12 cellular contexts compared by ENCODE assay signal in genomic region chr10:126090911-126091728, GRCh38.
A peak's percentile ranks its signal among the peaks of the same experiment; 100 is the strongest.
DNase-seq lines count a peak whose midpoint lies in the region; ATAC-seq and TF ChIP-seq lines count a peak whose summit lies in the region.
"Had no signal": no experiment of that assay in that cellular context is flagged by ENCODE, and none has a peak within 500 bp of the region (broad histone marks: within the 10 kb centered on the region; RNA-seq: fewer than 3 reads in every experiment).

No MANE protein-coding gene starts in this region.

- H3K9me3 Mint-ChIP-seq in MCF 10A (ENCODE audit: unreplicated experiment) = no peaks in the 10 kb centered on the region
- no peaks in the 10 kb centered on the region for H3K9me3 Mint-ChIP-seq in stimulated activated naive CD8-positive, alpha-beta T cell treated with anti-CD3 and anti-CD28 coated beads, Interleukin-15, amount 100 ng/mL, for 72 hours
- H3K9me3 Mint-ChIP-seq: activated naive CD8-positive, alpha-beta T cell treated with anti-CD3 and anti-CD28 coated beads for 36 hours had no signal

- H3K27me3 ChIP-seq in breast epithelium (no peaks in the 10 kb centered on the region), adipocyte (replicated peaks; ENCODE audit: control insufficient read depth, insufficient read depth, low read length) (no peaks in the 10 kb centered on the region), aorta (ENCODE audit: control insufficient read depth in 1 of 2, insufficient read depth in 2 of 2, low read length in 1 of 2) (no peaks in the 10 kb centered on the region)
- H3K27me3 ChIP-seq: right lobe of liver had no signal

- CTCF ChIA-PET in MCF 10A (lab: Yijun Ruan, JAX) = no interaction called here

- peak overlapping the region; percentile 18 for H3K27ac Mint-ChIP-seq in MCF 10A (ENCODE audit: low read depth, unreplicated experiment)
- no peak overlapping the region for H3K27ac Mint-ChIP-seq in stimulated activated naive CD8-positive, alpha-beta T cell treated with anti-CD3 and anti-CD28 coated beads, Interleukin-15, amount 100 ng/mL, for 72 hours
- H3K27ac Mint-ChIP-seq: activated naive CD8-positive, alpha-beta T cell treated with anti-CD3 and anti-CD28 coated beads for 36 hours had no signal

- no peak overlapping the region for H3K4me3 ChIP-seq in breast epithelium
- H3K4me3 ChIP-seq in adipocyte (ENCODE audit: low read length) = peak overlapping the region; percentile 46
- H3K4me3 ChIP-seq in aorta (ENCODE audit: low read length in 2 of 2) = no peak overlapping the region
- H3K4me3 ChIP-seq: lung, right lobe of liver, SK-N-MC had no signal

- H3K27me3 Mint-ChIP-seq in MCF 10A (ENCODE audit: insufficient read depth, unreplicated experiment) = no peaks in the 10 kb centered on the region
- H3K27me3 Mint-ChIP-seq in stimulated activated naive CD8-positive, alpha-beta T cell treated with anti-CD3 and anti-CD28 coated beads, Interleukin-15, amount 100 ng/mL, for 72 hours = no peaks in the 10 kb centered on the region

- H3K27ac ChIP-seq in breast epithelium (peak overlapping the region in 1 of 2 donors; percentile 25), aorta (ENCODE audit: low read depth in 1 of 2, low read length in 2 of 2) (no peak overlapping the region)
- H3K27ac ChIP-seq: right lobe of liver, SK-N-MC had no signal

- no peak overlapping the region for H3K9ac ChIP-seq in adipocyte (ENCODE audit: low read length)

- WGBS in aorta, 2 donors = 74 to 79% methylated on average over 10 of the region's 10 CpGs

- no peak for ATAC-seq in aorta (ENCODE audit: low FRiP score)
- ATAC-seq in HG02798 (IDR thresholded peaks at IDR 0.05; ENCODE audit: poor library complexity, unreplicated experiment) = no peak
- no peak for ATAC-seq in stimulated activated naive CD8-positive, alpha-beta T cell treated with anti-CD3 and anti-CD28 coated beads, Interleukin-15, amount 100 ng/mL, for 72 hours

- H3K4me1 Mint-ChIP-seq in MCF 10A (ENCODE audit: insufficient read depth, unreplicated experiment) = no peaks in the 10 kb centered on the region
- no peaks in the 10 kb centered on the region for H3K4me1 Mint-ChIP-seq in stimulated activated naive CD8-positive, alpha-beta T cell treated with anti-CD3 and anti-CD28 coated beads, Interleukin-15, amount 100 ng/mL, for 72 hours
- H3K4me1 Mint-ChIP-seq: activated naive CD8-positive, alpha-beta T cell treated with anti-CD3 and anti-CD28 coated beads for 36 hours had no signal

- peak; percentile 83 for DNase-seq in MCF 10A (ENCODE audit: unreplicated experiment)
- no peak for DNase-seq in breast epithelium (ENCODE audit: low spot score in 2 of 2)
- DNase-seq in adipocyte (ENCODE audit: low read depth) = peak; percentile 69
- peak; percentile 97 for DNase-seq in glomerular visceral epithelial cell (ENCODE audit: extremely low spot score)
- no peak for DNase-seq in aorta
- no peak for DNase-seq in stimulated activated naive CD8-positive, alpha-beta T cell treated with anti-CD3 and anti-CD28 coated beads, Interleukin-15, amount 100 ng/mL, for 72 hours
- DNase-seq in germinal center (ENCODE audit: low spot score) = no peak
- DNase-seq: activated naive CD8-positive, alpha-beta T cell treated with anti-CD3 and anti-CD28 coated beads for 36 hours; right lobe of liver had no signal

- POLR2A ChIA-PET in MCF 10A (lab: Yijun Ruan, JAX) = no interaction called here

- H3K36me3 ChIP-seq in breast epithelium (no peaks in the 10 kb centered on the region), adipocyte (ENCODE audit: control insufficient read depth, insufficient read depth, low read length, severe bottlenecking) (peaks cover 52% of the 10 kb centered on the region), aorta (ENCODE audit: control insufficient read depth in 1 of 2, insufficient read depth in 2 of 2, low read length in 1 of 2) (no peaks in the 10 kb centered on the region)
- H3K36me3 ChIP-seq: right lobe of liver had no signal

- intact Hi-C loops in MCF 10A (cut with micrococcal nuclease) = no loop called here
- intact Hi-C loops in breast epithelium (cut with DNase I; ENCODE audit: low total_unique reads) = no loop called here
- intact Hi-C loops in aorta (cut with DNase I) = loop anchor here in 1 of 2 donors (5.0 kb wide), 1 partner anchor 109 kb away; no protein-coding TSS in a partner anchor

- no peaks in the 10 kb centered on the region for H3K9me3 ChIP-seq in breast epithelium
- H3K9me3 ChIP-seq in adipocyte (ENCODE audit: control insufficient read depth, low read length) = no peaks in the 10 kb centered on the region
- H3K9me3 ChIP-seq in aorta (ENCODE audit: control insufficient read depth, low read length) = no peaks in the 10 kb centered on the region
- H3K9me3 ChIP-seq: right lobe of liver had no signal

- no peak for TF ChIP-seq CTCF in MCF 10A (IDR thresholded peaks at IDR 0.05; ENCODE audit: unreplicated experiment)
- no peak for TF ChIP-seq CTCF in breast epithelium (IDR thresholded peaks at IDR 0.05)

- H3K4me1 ChIP-seq in breast epithelium (no peaks in the 10 kb centered on the region), adipocyte (ENCODE audit: control insufficient read depth, insufficient read depth, low read length) (peaks cover 19% of the 10 kb centered on the region), aorta (ENCODE audit: control insufficient read depth in 1 of 2, insufficient read depth in 2 of 2, low read length in 2 of 2) (no peaks in the 10 kb centered on the region)
- H3K4me1 ChIP-seq: right lobe of liver had no signal

- H3K36me3 Mint-ChIP-seq in MCF 10A (ENCODE audit: insufficient read depth, unreplicated experiment) = no peaks in the 10 kb centered on the region
- H3K36me3 Mint-ChIP-seq: activated naive CD8-positive, alpha-beta T cell treated with anti-CD3 and anti-CD28 coated beads for 36 hours had no signal

- TF ChIP-seq POLR2A in breast epithelium (IDR thresholded peaks at IDR 0.05) = no peak

- BruUV-seq in MCF 10A (replicated peaks; lab: Mats Ljungman, UMichigan) = no TSS peak

- no peak overlapping the region for H3K4me3 Mint-ChIP-seq in MCF 10A (ENCODE audit: unreplicated experiment)
- H3K4me3 Mint-ChIP-seq in stimulated activated naive CD8-positive, alpha-beta T cell treated with anti-CD3 and anti-CD28 coated beads, Interleukin-15, amount 100 ng/mL, for 72 hours = no peak overlapping the region
- H3K4me3 Mint-ChIP-seq: activated naive CD8-positive, alpha-beta T cell treated with anti-CD3 and anti-CD28 coated beads for 36 hours had no signal

Comparison
In these comparisons a context has a peak if more than half of its experiments do, and no peak if none do; other contexts are left out.
1. DNase-seq: peak in MCF 10A (single experiment), adipocyte (single experiment) and glomerular visceral epithelial cell (single experiment); none in breast epithelium (0 of 2), aorta (0 of 2), stimulated activated naive CD8-positive, alpha-beta T cell treated with anti-CD3 and anti-CD28 coated beads, Interleukin-15, amount 100 ng/mL, for 72 hours (0 of 2) and germinal center (single experiment).